ENCODE assay signal across 13 cellular contexts in the genomic region with DNA sequence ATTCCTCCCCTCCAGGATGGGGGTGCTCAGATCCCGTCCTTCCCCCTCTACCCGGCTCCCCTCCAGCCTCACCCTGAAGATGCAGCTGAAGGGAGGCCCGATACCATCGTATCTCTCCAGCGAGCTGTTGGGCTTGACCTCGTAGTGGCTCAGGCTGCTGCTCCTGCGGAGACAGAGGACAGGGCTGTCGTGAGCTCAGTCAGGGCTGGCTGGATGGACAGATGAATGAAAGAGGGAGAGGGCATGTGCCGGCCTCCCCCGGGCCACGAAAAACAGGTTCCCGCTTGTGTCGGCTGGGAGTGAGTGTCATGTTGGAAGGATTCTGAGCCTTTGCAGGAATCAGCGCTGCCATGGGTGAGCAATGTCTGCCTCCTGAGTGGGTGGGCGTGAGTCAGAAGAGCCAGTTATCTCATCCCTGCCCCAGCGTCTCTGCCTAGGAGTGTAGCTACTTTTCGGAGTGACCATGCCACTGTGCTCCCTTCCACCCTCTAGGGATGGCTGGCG. TPM values are rescaled to one million over a fixed set of nuclear protein-coding genes. Genes with fewer than 3 reads are reported as not detected.
DNase-seq lines count a peak whose midpoint lies in the region; TF ChIP-seq lines count a peak whose summit lies in the region.
"Had no signal": no experiment of that assay in that cellular context is flagged by ENCODE, and none has a peak within 500 bp of the region (broad histone marks: within the 10 kb centered on the region; RNA-seq: fewer than 3 reads in every experiment).

No MANE protein-coding gene starts in this region.

- no peak overlapping the region for H3K27ac Mint-ChIP-seq in Calu3 (ENCODE audit: unreplicated experiment)
- H3K27ac Mint-ChIP-seq: activated naive CD4-positive, alpha-beta T cell treated with anti-CD3 and anti-CD28 coated beads, Interleukin-2, amount 50 U/mL, for 24 hours had no signal

- no peak overlapping the region for H2BK120ac ChIP-seq in neuronal stem cell (ENCODE audit: low read depth, low read length)

- H3K27me3 Mint-ChIP-seq in Calu3 (ENCODE audit: unreplicated experiment), result peaks cover 96% of the 10 kb centered on the region
- H3K27me3 Mint-ChIP-seq: activated naive CD4-positive, alpha-beta T cell treated with anti-CD3 and anti-CD28 coated beads, Interleukin-2, amount 50 U/mL, for 24 hours had no signal

- H3K36me3 Mint-ChIP-seq in Calu3 (ENCODE audit: insufficient read depth, unreplicated experiment), result no peaks in the 10 kb centered on the region
- H3K36me3 Mint-ChIP-seq: activated naive CD4-positive, alpha-beta T cell treated with anti-CD3 and anti-CD28 coated beads, Interleukin-2, amount 50 U/mL, for 24 hours had no signal

- no peak overlapping the region for H4K8ac ChIP-seq in neuronal stem cell (ENCODE audit: low read depth, low read length)

- H2AK5ac ChIP-seq in neuronal stem cell (ENCODE audit: low read depth, low read length), result peak overlapping the region; percentile 79

- H3K14ac ChIP-seq in neuronal stem cell (ENCODE audit: low read length), result no peak overlapping the region

- no CpG with 5 or more reads among the region's 18 CpGs for WGBS in neuronal stem cell (ENCODE audit: extremely low coverage in 2 of 2, insufficient read length in 2 of 2, insufficient replicate concordance in 1 of 2), 2 donors

- no peak overlapping the region for H3K4me3 Mint-ChIP-seq in Calu3 (ENCODE audit: low read depth, unreplicated experiment)
- H3K4me3 Mint-ChIP-seq: activated naive CD4-positive, alpha-beta T cell treated with anti-CD3 and anti-CD28 coated beads, Interleukin-2, amount 50 U/mL, for 24 hours had no signal

- DNase-seq in D341Med (ENCODE audit: low spot score) (peak; percentile 14), HPDE6-E6E7 (ENCODE audit: extremely low spot score) (peak; percentile 31), cardiac fibroblast (ENCODE audit: low read depth in 2 of 2) (peak; percentile 23 to 47), neuronal stem cell (ENCODE audit: low spot score) (no peak), Calu3 (no peak), SK-N-DZ (ENCODE audit: low spot score) (no peak), NCI-H1417 (lab: John Stamatoyannopoulos, UW) (no peak), AML-193 (lab: John Stamatoyannopoulos, UW) (no peak)
- DNase-seq: midbrain, NCI-H2227 treated with DMSO at 0.1 percent for 48 hours had no signal

- no peak overlapping the region for H2BK12ac ChIP-seq in neuronal stem cell (ENCODE audit: low read length)

- no peak overlapping the region for H4K91ac ChIP-seq in neuronal stem cell (ENCODE audit: low read depth, low read length, poor library complexity)

- TF ChIP-seq CTCF in cardiac fibroblast (IDR thresholded peaks at IDR 0.05; ENCODE audit: low read depth, low read length) (no peak), Calu3 (IDR thresholded peaks at IDR 0.05; ENCODE audit: unreplicated experiment) (no peak)

- H2AFZ ChIP-seq in neuronal stem cell (ENCODE audit: low read length), result peak overlapping the region; percentile 8

- no peaks in the 10 kb centered on the region for H3K9me3 Mint-ChIP-seq in Calu3 (ENCODE audit: low read depth, unreplicated experiment)
- H3K9me3 Mint-ChIP-seq: activated naive CD4-positive, alpha-beta T cell treated with anti-CD3 and anti-CD28 coated beads, Interleukin-2, amount 50 U/mL, for 24 hours had no signal

- H3K4me1 ChIP-seq in neuronal stem cell (ENCODE audit: control insufficient read depth in 2 of 2, insufficient read depth in 1 of 2, low read depth in 1 of 2, low read length in 2 of 2), result peaks cover 13 to 15% of the 10 kb centered on the region in 2 donors
- H3K4me1 ChIP-seq: prostate gland had no signal

- no peaks in the 10 kb centered on the region for H3K36me3 ChIP-seq in neuronal stem cell (replicated peaks in 1 of 2; ENCODE audit: control insufficient read depth in 2 of 2, insufficient read depth in 2 of 2, low read length in 2 of 2)
- H3K36me3 ChIP-seq: BLaER1 treated with 17β-estradiol and CSF1 and Interleukin-3, amounts not matched to agents 10 nM and 100 nM; prostate gland had no signal

- H3K23ac ChIP-seq in neuronal stem cell (ENCODE audit: low read depth, low read length, poor library complexity), result no peak overlapping the region

- no peak overlapping the region for H3K27ac ChIP-seq in neuronal stem cell (replicated peaks; ENCODE audit: low read length)
- H3K27ac ChIP-seq: BLaER1 treated with 17β-estradiol and CSF1 and Interleukin-3, amounts not matched to agents 10 nM and 100 nM; prostate gland had no signal

- BruUV-seq in Calu3 (replicated peaks; lab: Mats Ljungman, UMichigan), result no TSS peak

- H3K4ac ChIP-seq in neuronal stem cell (ENCODE audit: low read length), result no peak overlapping the region

- no peak overlapping the region for H2BK5ac ChIP-seq in neuronal stem cell (ENCODE audit: low read length)

- CTCF ChIA-PET in Calu3 (lab: Charles Lee), result no interaction called here

- no peaks in the 10 kb centered on the region for H3K79me1 ChIP-seq in neuronal stem cell (ENCODE audit: low read depth, low read length)

- H2BK15ac ChIP-seq in neuronal stem cell (ENCODE audit: low read length), result no peak overlapping the region

- H3K4me1 Mint-ChIP-seq in Calu3 (ENCODE audit: low read depth, unreplicated experiment), result no peaks in the 10 kb centered on the region
- H3K4me1 Mint-ChIP-seq: activated naive CD4-positive, alpha-beta T cell treated with anti-CD3 and anti-CD28 coated beads, Interleukin-2, amount 50 U/mL, for 24 hours had no signal

- H3K4me3 ChIP-seq in cardiac fibroblast (replicated peaks in 1 of 2; ENCODE audit: low read depth in 2 of 2, low read length in 2 of 2) (no peak overlapping the region), neuronal stem cell (ENCODE audit: low read length in 2 of 2) (no peak overlapping the region)
- H3K4me3 ChIP-seq: BLaER1 treated with 17β-estradiol and CSF1 and Interleukin-3, amounts not matched to agents 10 nM and 100 nM; prostate gland had no signal

- no peaks in the 10 kb centered on the region for H3K9me3 ChIP-seq in neuronal stem cell (replicated peaks in 1 of 2; ENCODE audit: control insufficient read depth in 2 of 2, insufficient read depth in 1 of 2, low read depth in 1 of 2, low read length in 2 of 2)
- H3K9me3 ChIP-seq: BLaER1 treated with 17β-estradiol and CSF1 and Interleukin-3, amounts not matched to agents 10 nM and 100 nM; prostate gland had no signal

- H3K27me3 ChIP-seq in neuronal stem cell (ENCODE audit: control insufficient read depth in 3 of 3, insufficient read depth in 3 of 3, low read depth in 1 of 3, low read length in 3 of 3), result peaks cover 0 to 37% (median 0%) of the 10 kb centered on the region in 3 experiments
- H3K27me3 ChIP-seq: BLaER1 treated with 17β-estradiol and CSF1 and Interleukin-3, amounts not matched to agents 10 nM and 100 nM had no signal

- intact Hi-C loops in Calu3 (cut with micrococcal nuclease; ENCODE audit: unreplicated experiment), result no loop called here

- H3K9ac ChIP-seq in neuronal stem cell (ENCODE audit: low read depth, low read length, poor library complexity), result no peak overlapping the region
- H3K9ac ChIP-seq: BLaER1 treated with 17β-estradiol and CSF1 and Interleukin-3, amounts not matched to agents 10 nM and 100 nM had no signal

- H3K4me2 ChIP-seq in neuronal stem cell (ENCODE audit: insufficient read depth, low read length, poor library complexity, severe bottlenecking), result no peak overlapping the region

- peak overlapping the region; percentile 9 for H3K18ac ChIP-seq in neuronal stem cell (ENCODE audit: low read length)

RNA-seq across cellular contexts. Expression of a gene that starts 35.2 kb away (rescaled TPM):
- polyA plus RNA-seq in neuronal stem cell (2013, experiment 1 of 2), result 27.6 TPM
- 28.3 TPM for polyA plus RNA-seq in neuronal stem cell (2013, experiment 2 of 2)
- 41.4 and 53.3 TPM in 2 replicates for total RNA-seq in Calu3 (2022)
- 26.7 and 27.8 TPM in 2 replicates for polyA plus RNA-seq in SK-N-DZ (2014; cell fraction: cytosol; rRNA removed)
- 11.4 and 12.3 TPM in 2 replicates for polyA plus RNA-seq in SK-N-DZ (2014; cell fraction: nucleus; rRNA removed)

Comparison
In these comparisons a context has a peak if more than half of its experiments do, and no peak if none do; other contexts are left out.
1. DNase-seq: peak in D341Med (single experiment), HPDE6-E6E7 (single experiment) and cardiac fibroblast (2 of 2); none in neuronal stem cell (single experiment), Calu3 (single experiment), SK-N-DZ (single experiment), NCI-H1417 (0 of 3) and AML-193 (0 of 2).